ENCODE assay signal across 8 cellular contexts in the genomic region with DNA sequence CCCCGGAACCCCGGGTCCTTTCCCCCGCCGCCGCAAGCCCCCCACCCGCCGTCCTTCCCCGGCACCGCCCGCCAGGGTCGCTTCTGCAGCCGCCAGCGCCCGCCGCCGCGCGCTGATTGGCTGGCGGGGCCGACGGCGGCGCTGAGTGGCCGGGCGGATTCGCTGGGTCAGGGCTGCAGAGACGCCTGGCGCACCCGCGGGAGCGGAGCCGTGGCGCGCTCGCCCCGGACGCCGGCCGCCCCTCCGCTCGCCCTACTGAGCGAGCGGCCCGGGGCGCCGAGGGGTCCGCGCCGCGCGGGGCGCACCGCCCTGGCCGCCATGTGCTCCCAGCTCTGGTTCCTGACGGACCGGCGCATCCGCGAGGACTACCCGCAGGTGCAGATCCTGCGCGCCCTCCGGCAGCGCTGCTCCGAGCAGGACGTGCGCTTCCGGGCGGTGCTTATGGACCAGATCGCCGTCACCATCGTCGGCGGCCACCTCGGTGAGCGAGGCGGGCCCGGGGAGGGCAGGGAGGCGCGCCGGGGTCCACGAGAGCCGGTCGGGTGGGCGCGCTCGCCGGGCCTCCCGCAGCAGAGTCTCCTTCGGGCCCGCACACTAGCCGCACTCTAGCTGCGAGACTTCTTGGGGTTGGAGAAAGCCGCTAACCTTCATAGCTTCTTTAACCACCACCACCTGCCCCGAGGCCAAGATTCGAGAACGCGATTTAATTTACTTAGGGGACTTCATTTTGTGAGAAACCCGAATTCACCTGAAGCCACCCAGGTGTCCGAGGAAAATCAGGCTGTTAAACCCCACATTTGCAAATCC. TPM values are rescaled to one million over a fixed set of nuclear protein-coding genes. Genes with fewer than 3 reads are reported as not detected.
DNase-seq lines count a peak whose midpoint lies in the region; ATAC-seq, FAIRE-seq and TF ChIP-seq lines count a peak whose summit lies in the region.

A gene with protein sequence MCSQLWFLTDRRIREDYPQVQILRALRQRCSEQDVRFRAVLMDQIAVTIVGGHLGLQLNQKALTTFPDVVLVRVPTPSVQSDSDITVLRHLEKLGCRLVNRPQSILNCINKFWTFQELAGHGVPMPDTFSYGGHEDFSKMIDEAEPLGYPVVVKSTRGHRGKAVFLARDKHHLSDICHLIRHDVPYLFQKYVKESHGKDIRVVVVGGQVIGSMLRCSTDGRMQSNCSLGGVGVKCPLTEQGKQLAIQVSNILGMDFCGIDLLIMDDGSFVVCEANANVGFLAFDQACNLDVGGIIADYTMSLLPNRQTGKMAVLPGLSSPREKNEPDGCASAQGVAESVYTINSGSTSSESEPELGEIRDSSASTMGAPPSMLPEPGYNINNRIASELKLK (plus strand): TSS at position 176 of the 807 bp plus-strand sequence. CDS start 143 bp downstream, at position 319.

- no peak for FAIRE-seq in frontal cortex (lab: Jason Lieb, UNC)

- no peak within 1 kb of the TSS for H2AK5ac ChIP-seq in neuronal stem cell (ENCODE audit: low read depth, low read length)

- in situ Hi-C loops in GM18951 (cut with MboI; ENCODE audit: low sequenced_read_pairs, unreplicated experiment) (no loop called here), transverse colon (cut with MboI; ENCODE audit: low pct_ligation_motif_present in 1 of 4, low pct_unique_long_range_greater_than_20kb in 1 of 4, low sequenced_read_pairs in 3 of 4) (no loop called here)

- H3K9me3 ChIP-seq in BLaER1 = no peaks in the 10 kb centered on the region
- no peaks in the 10 kb centered on the region for H3K9me3 ChIP-seq in neuronal stem cell (replicated peaks in 1 of 2; ENCODE audit: control insufficient read depth in 2 of 2, insufficient read depth in 1 of 2, low read depth in 1 of 2, low read length in 2 of 2)
- no peaks in the 10 kb centered on the region for H3K9me3 ChIP-seq in transverse colon

- no peaks in the 10 kb centered on the region for H3K79me1 ChIP-seq in neuronal stem cell (ENCODE audit: low read depth, low read length)

- H3K4ac ChIP-seq in neuronal stem cell (ENCODE audit: low read length) = no peak within 1 kb of the TSS

- no peak for TF ChIP-seq EP300 in transverse colon (IDR thresholded peaks at IDR 0.05; ENCODE audit: low read depth)

- no peak within 1 kb of the TSS for H2BK5ac ChIP-seq in neuronal stem cell (ENCODE audit: low read length)

- TF ChIP-seq POLR2A in GM18951 (IDR thresholded peaks at IDR 0.05; ENCODE audit: extremely low read depth, insufficient read depth, insufficient read length) (peak; percentile 54), transverse colon (IDR thresholded peaks at IDR 0.05) (no peak)

- no CpG with 5 or more reads among the region's 100 CpGs for WGBS in neuronal stem cell (ENCODE audit: extremely low coverage in 2 of 2, insufficient read length in 2 of 2, insufficient replicate concordance in 1 of 2), 2 donors
- WGBS in transverse colon (ENCODE audit: low coverage in 1 of 2), 2 donors = 2 to 5% methylated on average over 4 to 72 of the region's 100 CpGs

- no peak within 1 kb of the TSS for H2BK15ac ChIP-seq in neuronal stem cell (ENCODE audit: low read length)

- H3K4me3 ChIP-seq in BLaER1 = peak within 1 kb of the TSS; percentile 85
- peak within 1 kb of the TSS; percentile 52 to 98 for H3K4me3 ChIP-seq in neuronal stem cell (ENCODE audit: low read length in 2 of 2)
- peak within 1 kb of the TSS; percentile 56 to 69 (median 62) for H3K4me3 ChIP-seq in transverse colon

- H3K4me2 ChIP-seq in BLaER1 = peak within 1 kb of the TSS; percentile 94
- H3K4me2 ChIP-seq in neuronal stem cell (ENCODE audit: insufficient read depth, low read length, poor library complexity, severe bottlenecking) = peak within 1 kb of the TSS; percentile 82

- peak; percentile 82 for ATAC-seq in HG03159 (IDR thresholded peaks at IDR 0.05; ENCODE audit: unreplicated experiment)

- peak within 1 kb of the TSS; percentile 97 for H2AFZ ChIP-seq in neuronal stem cell (ENCODE audit: low read length)

- H3K36me3 ChIP-seq in BLaER1 = no peaks in the 10 kb centered on the region
- no peaks in the 10 kb centered on the region for H3K36me3 ChIP-seq in neuronal stem cell (replicated peaks in 1 of 2; ENCODE audit: control insufficient read depth in 2 of 2, insufficient read depth in 2 of 2, low read length in 2 of 2)
- no peaks in the 10 kb centered on the region for H3K36me3 ChIP-seq in transverse colon

- peak within 1 kb of the TSS; percentile 30 for H4K8ac ChIP-seq in neuronal stem cell (ENCODE audit: low read depth, low read length)

- H3K9ac ChIP-seq in BLaER1 (peak within 1 kb of the TSS; percentile 66), neuronal stem cell (ENCODE audit: low read depth, low read length, poor library complexity) (peak within 1 kb of the TSS; percentile 85)

- peaks cover 18% of the 10 kb centered on the region for H3K27me3 ChIP-seq in BLaER1
- H3K27me3 ChIP-seq in neuronal stem cell (ENCODE audit: control insufficient read depth in 3 of 3, insufficient read depth in 3 of 3, low read depth in 1 of 3, low read length in 3 of 3) = peaks cover 2 to 61% (median 17%) of the 10 kb centered on the region in 3 experiments
- peaks cover 12% of the 10 kb centered on the region for H3K27me3 ChIP-seq in transverse colon

- peak within 1 kb of the TSS; percentile 78 for H3K18ac ChIP-seq in neuronal stem cell (ENCODE audit: low read length)

- no peaks in the 10 kb centered on the region for H4K20me1 ChIP-seq in BLaER1

- H3K23ac ChIP-seq in neuronal stem cell (ENCODE audit: low read depth, low read length, poor library complexity) = peak within 1 kb of the TSS; percentile 77

- H3K4me1 ChIP-seq in BLaER1 (peaks cover 12% of the 10 kb centered on the region), neuronal stem cell (ENCODE audit: control insufficient read depth in 2 of 2, insufficient read depth in 1 of 2, low read depth in 1 of 2, low read length in 2 of 2) (peaks cover 0 to 4% of the 10 kb centered on the region in 2 donors), transverse colon (peaks cover 0 to 17% (median 11%) of the 10 kb centered on the region in 4 donors)

- H3K27ac ChIP-seq in BLaER1 (no peak within 1 kb of the TSS), neuronal stem cell (replicated peaks; ENCODE audit: low read length) (no peak within 1 kb of the TSS), transverse colon (peak within 1 kb of the TSS; percentile 51 to 75 (median 73))

- DNase-seq in NCI-H774 (lab: John Stamatoyannopoulos, UW) (peak; percentile 94), frontal cortex (ENCODE audit: low spot score in 2 of 2) (peak; percentile 83 to 88), neuronal stem cell (ENCODE audit: low spot score) (peak; percentile 75), transverse colon (peak; percentile 69)
- DNase-seq in activated T-helper 9 cell treated with anti-CD3 and anti-CD28 coated beads, Interleukin-2, amount 50 U/mL, for 16 hours (ENCODE audit: low read depth) = peak; percentile 14

- intact Hi-C loops in transverse colon (cut with DNase I; ENCODE audit: low total_unique reads) = no loop called here

- no peak within 1 kb of the TSS for H4K91ac ChIP-seq in neuronal stem cell (ENCODE audit: low read depth, low read length, poor library complexity)

- TF ChIP-seq CTCF in transverse colon (IDR thresholded peaks at IDR 0.05) = no peak

- no peak within 1 kb of the TSS for H3K14ac ChIP-seq in neuronal stem cell (ENCODE audit: low read length)

- no peak within 1 kb of the TSS for H2BK12ac ChIP-seq in neuronal stem cell (ENCODE audit: low read length)

- no peak within 1 kb of the TSS for H2BK120ac ChIP-seq in neuronal stem cell (ENCODE audit: low read depth, low read length)

RNA-seq across cellular contexts. Expression of the gene that starts here (rescaled TPM):
- 31.4 TPM for total RNA-seq in frontal cortex
- 0.47 TPM for polyA plus RNA-seq in neuronal stem cell (2013, experiment 1 of 2)
- polyA plus RNA-seq in neuronal stem cell (2013, experiment 2 of 2) = 0.54 TPM
- 10 to 100 TPM in 2 of 4 donors, 1 to 10 TPM in 2; 2.4 to 11.9 (median 8.8) TPM for total RNA-seq in transverse colon

Comparison
In these comparisons a context has a peak if more than half of its experiments do, and no peak if none do; other contexts are left out.
1. H3K27ac ChIP-seq: peak in transverse colon (4 of 4); none in BLaER1 (single experiment) and neuronal stem cell (single experiment).
2. DNase-seq: peak in every context shown above with its lines; median percentile 94 in NCI-H774; 86 in frontal cortex; 75 in neuronal stem cell; 69 in transverse colon; 14 in activated T-helper 9 cell treated with anti-CD3 and anti-CD28 coated beads, Interleukin-2, amount 50 U/mL, for 16 hours.
3. Peak in every context shown above with its lines, with median percentiles within 50 percentile points of each other: H3K4me3 ChIP-seq.